In genomic region chr3:10407361-10407760, GRCh38 we compare ENCODE assay signal across 26 cellular contexts.
"Had no signal": no experiment of that assay in that cellular context is flagged by ENCODE, and none has a peak within 500 bp of the region (broad histone marks: within the 10 kb centered on the region; RNA-seq: fewer than 3 reads in every experiment).

No MANE protein-coding gene starts in this region.

- H3K9me3 Mint-ChIP-seq: mesothelial cell of epicardium; naive B cell; natural killer cell; neural crest cell; stimulated activated memory B cell treated with anti-CD40 and anti-IgM and Interleukin-4, amounts not matched to agents 10 μg/mL and 1 μg/mL and 100 μg/mL, for 72 hours had no signal

- H3K36me3 Mint-ChIP-seq: mesothelial cell of epicardium; naive B cell; natural killer cell; stimulated activated memory B cell treated with anti-CD40 and anti-IgM and Interleukin-4, amounts not matched to agents 10 μg/mL and 1 μg/mL and 100 μg/mL, for 72 hours had no signal

- ATAC-seq: natural killer cell; right lobe of liver; stimulated activated memory B cell treated with anti-CD40 and anti-IgM and Interleukin-4, amounts not matched to agents 10 μg/mL and 1 μg/mL and 100 μg/mL, for 72 hours; stimulated activated naive CD8-positive, alpha-beta T cell treated with anti-CD3 and anti-CD28 coated beads, Interleukin-15, Interleukin-2, amounts not matched to agents 100 U/mL and 50 U/mL, for 24 hours had no signal

- H3K9ac ChIP-seq: parathyroid adenoma had no signal

- H3K4me3 Mint-ChIP-seq: mesothelial cell of epicardium; natural killer cell; neural crest cell; stimulated activated memory B cell treated with anti-CD40 and anti-IgM and Interleukin-4, amounts not matched to agents 10 μg/mL and 1 μg/mL and 100 μg/mL, for 72 hours had no signal

- H3K9me3 ChIP-seq: left ventricle myocardium inferior, neutrophil, right atrium auricular region, right lobe of liver, stomach, testis, thyroid gland, transverse colon, upper lobe of left lung, vagina had no signal

- H3K27ac Mint-ChIP-seq: mesothelial cell of epicardium; natural killer cell; stimulated activated memory B cell treated with anti-CD40 and anti-IgM and Interleukin-4, amounts not matched to agents 10 μg/mL and 1 μg/mL and 100 μg/mL, for 72 hours had no signal

- DNase-seq: islet precursor cell; left ventricle myocardium inferior; mesendoderm; naive B cell; natural killer cell; occipital lobe; right lobe of liver; stimulated activated CD4-positive, alpha-beta T cell treated with anti-CD3 and anti-CD28 coated beads, Interleukin-1b, Interleukin-23, amount 100 ng/mL, for 48 hours; stimulated activated CD4-positive, alpha-beta T cell treated with anti-CD3 and anti-CD28 coated beads, Interleukin-2, amount 100 ng/mL, for 48 hours; stimulated activated CD4-positive, alpha-beta T cell treated with anti-CD3 and anti-CD28 coated beads, Interleukin-4, amount 100 ng/mL, for 4 hours; stimulated activated CD8-positive, alpha-beta memory T cell treated with anti-CD3 and anti-CD28 coated beads, Interleukin-4, amount 100 ng/mL, for 48 hours; stimulated activated naive CD8-positive, alpha-beta T cell treated with anti-CD3 and anti-CD28 coated beads, Interleukin-15, Interleukin-2, amounts not matched to agents 100 U/mL and 50 U/mL, for 24 hours; stomach; testis; thyroid gland; transverse colon; upper lobe of left lung had no signal

- H3K4me1 ChIP-seq: left ventricle myocardium inferior, parathyroid adenoma, right atrium auricular region, right lobe of liver, stomach, testis, thyroid gland, transverse colon, upper lobe of left lung, vagina had no signal

- H3K27ac ChIP-seq: left ventricle myocardium inferior, neutrophil, parathyroid adenoma, right atrium auricular region, right lobe of liver, stomach, testis, thyroid gland, transverse colon, upper lobe of left lung, vagina had no signal

- H3K79me2 ChIP-seq: parathyroid adenoma had no signal

- H3K27me3 ChIP-seq: neutrophil, right atrium auricular region, right lobe of liver, stomach, testis, thyroid gland, transverse colon, upper lobe of left lung, vagina had no signal

- H3K4me2 ChIP-seq: smooth muscle cell had no signal

- H2AFZ ChIP-seq: parathyroid adenoma had no signal

- H3K36me3 ChIP-seq: left ventricle myocardium inferior, neutrophil, right atrium auricular region, stomach, thyroid gland, transverse colon, upper lobe of left lung, vagina had no signal

- H3K4me3 ChIP-seq: left ventricle myocardium inferior, lung, right atrium auricular region, right lobe of liver, smooth muscle cell, stomach, testis, thyroid gland, transverse colon, upper lobe of left lung, vagina had no signal

- H3K27me3 Mint-ChIP-seq: stimulated activated memory B cell treated with anti-CD40 and anti-IgM and Interleukin-4, amounts not matched to agents 10 μg/mL and 1 μg/mL and 100 μg/mL, for 72 hours had no signal

- H3K4me1 Mint-ChIP-seq: mesothelial cell of epicardium, naive B cell, natural killer cell, neural crest cell had no signal
